ENCODE assay signal across 25 cellular contexts in the genomic region with DNA sequence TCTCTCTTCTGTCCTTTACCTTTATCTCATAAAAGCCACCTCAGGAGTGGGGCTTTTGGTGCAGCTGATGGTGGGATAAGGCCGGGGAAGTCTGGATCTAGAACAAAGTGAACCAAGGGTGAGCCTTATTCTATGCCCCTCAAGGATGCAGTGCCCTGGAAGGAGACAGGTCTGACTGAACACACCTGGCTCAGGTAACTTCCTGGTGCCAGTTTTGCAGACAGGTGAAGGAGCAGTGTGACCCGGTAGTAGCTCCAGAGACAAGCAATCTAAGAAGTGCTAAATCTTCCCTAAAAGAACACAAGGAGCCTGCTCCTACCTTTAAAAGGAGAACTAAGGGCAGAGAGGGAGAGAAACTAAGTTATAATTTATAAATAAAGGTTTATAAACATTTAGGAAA. TPM values are rescaled to one million over a fixed set of nuclear protein-coding genes. Genes with fewer than 3 reads are reported as not detected.
"Had no signal": no experiment of that assay in that cellular context is flagged by ENCODE, and none has a peak within 500 bp of the region (broad histone marks: within the 10 kb centered on the region; RNA-seq: fewer than 3 reads in every experiment).

No MANE protein-coding gene starts in this region.

- H3K4me1 ChIP-seq: adrenal gland, breast epithelium, psoas muscle, right atrium auricular region, uterus had no signal

- H3K4me3 ChIP-seq: adrenal gland, breast epithelium, lung, psoas muscle, right atrium auricular region, tibial artery, uterus had no signal

- H3K9me3 ChIP-seq: adrenal gland, breast epithelium, pancreas, psoas muscle, right atrium auricular region, tibial artery, uterus had no signal

- H3K27ac ChIP-seq: adrenal gland, breast epithelium, psoas muscle, right atrium auricular region, tibial artery, uterus, WERI-Rb-1 had no signal

- H3K27me3 ChIP-seq: adrenal gland, breast epithelium, right atrium auricular region, uterus had no signal

- DNase-seq: activated CD4-positive, alpha-beta T cell treated with anti-CD3 and anti-CD28 coated beads, Interleukin-2, amount 10 ng/mL, durations not matched to agents 7 days and 5 days; activated CD4-positive, CD25-positive, alpha-beta regulatory T cell treated with anti-CD3 and anti-CD28 coated beads, Interleukin-2, amount 50 U/mL, for 72 hours; activated T-cell treated with anti-CD3 and anti-CD28 coated beads, Interleukin-2, amount 50 U/mL, for 1 hour; adrenal gland; cerebellar nuclear complex; cortex of kidney; endodermal cell; glutamatergic neuron; hippocampal formation; left cardiac atrium; natural killer cell; pancreas; psoas muscle; stimulated activated CD4-positive, alpha-beta T cell treated with anti-CD3 and anti-CD28 coated beads, Interleukin-1b, Interleukin-23, amount 100 ng/mL, for 48 hours; stimulated activated naive CD8-positive, alpha-beta T cell treated with anti-CD3 and anti-CD28 coated beads, Interleukin-15, amount 100 ng/mL, for 72 hours; tibial artery; uterus; WERI-Rb-1 had no signal

- H3K36me3 ChIP-seq: adrenal gland, breast epithelium, pancreas, right atrium auricular region, tibial artery, uterus, WERI-Rb-1 had no signal

- ATAC-seq: activated naive CD4-positive, alpha-beta T cell treated with anti-CD3 and anti-CD28 coated beads, Interleukin-2, amount 50 U/mL, for 72 hours; activated T-helper 17 cell treated with anti-CD3 and anti-CD28 coated beads, Interleukin-2, amount 50 U/mL, for 72 hours; natural killer cell; psoas muscle; SK-N-SH treated with all-trans-retinoic acid at 6 μM for 48 hours; stimulated activated naive CD8-positive, alpha-beta T cell treated with anti-CD3 and anti-CD28 coated beads, Interleukin-15, amount 100 ng/mL, for 72 hours had no signal

- FAIRE-seq: frontal cortex, pancreas had no signal

RNA-seq across cellular contexts. Expression of a gene that starts 2.9 kb away (rescaled TPM):
- total RNA-seq: activated CD4-positive, alpha-beta T cell treated with anti-CD3 and anti-CD28 coated beads, Interleukin-2, amount 10 ng/mL, durations not matched to agents 7 days and 5 days; endodermal cell; frontal cortex had no signal
